23 cellular contexts compared by ENCODE assay signal in genomic region chr2:56207760-56208159, GRCh38. TPM values are rescaled to one million over a fixed set of nuclear protein-coding genes. Genes with fewer than 3 reads are reported as not detected.
"Had no signal": no experiment of that assay in that cellular context is flagged by ENCODE, and none has a peak within 500 bp of the region (broad histone marks: within the 10 kb centered on the region; RNA-seq: fewer than 3 reads in every experiment).

No MANE protein-coding gene starts in this region.

- H3K36me3 Mint-ChIP-seq: immature natural killer cell; naive thymus-derived CD8-positive, alpha-beta T cell; stimulated activated effector memory CD8-positive, alpha-beta T cell treated with anti-CD3 and anti-CD28 coated beads, Interleukin-12 subunit alpha, Interleukin-12 subunit beta, amount 100 ng/mL, for 72 hours had no signal

- H3K4me3 ChIP-seq: dorsolateral prefrontal cortex, lower lobe of right lung, ovary, right lobe of liver, smooth muscle cell, stomach, testis, tibial artery had no signal

- ATAC-seq: left ventricle myocardium superior; lower lobe of right lung; naive thymus-derived CD8-positive, alpha-beta T cell; right lobe of liver; stimulated activated effector memory CD8-positive, alpha-beta T cell treated with anti-CD3 and anti-CD28 coated beads, Interleukin-12 subunit alpha, Interleukin-12 subunit beta, amount 100 ng/mL, for 72 hours had no signal

- H3K4me3 Mint-ChIP-seq: immature natural killer cell; naive thymus-derived CD8-positive, alpha-beta T cell; stimulated activated effector memory CD8-positive, alpha-beta T cell treated with anti-CD3 and anti-CD28 coated beads, Interleukin-12 subunit alpha, Interleukin-12 subunit beta, amount 100 ng/mL, for 72 hours; type B pancreatic cell had no signal

- H3K27ac ChIP-seq: dorsolateral prefrontal cortex, lower lobe of right lung, ovary, right lobe of liver, stomach, testis, tibial artery had no signal

- H3K9me3 ChIP-seq: lower lobe of right lung, ovary, right lobe of liver, stomach, testis, tibial artery had no signal

- H3K27ac Mint-ChIP-seq: immature natural killer cell; naive thymus-derived CD8-positive, alpha-beta T cell; stimulated activated effector memory CD8-positive, alpha-beta T cell treated with anti-CD3 and anti-CD28 coated beads, Interleukin-12 subunit alpha, Interleukin-12 subunit beta, amount 100 ng/mL, for 72 hours; type B pancreatic cell had no signal

- H3K27me3 ChIP-seq: dorsolateral prefrontal cortex, ovary, right lobe of liver, stomach, testis, tibial artery had no signal

- DNase-seq: cerebellar nuclear complex; dorsolateral prefrontal cortex; effector CD4-positive, alpha-beta T cell; foreskin melanocyte; hypothalamus; immature natural killer cell; left ventricle myocardium superior; lower lobe of right lung; naive thymus-derived CD8-positive, alpha-beta T cell; occipital lobe; ovary; right lobe of liver; stimulated activated CD4-positive, alpha-beta T cell treated with anti-CD3 and anti-CD28 coated beads, Interleukin-12 subunit alpha, Interleukin-12 subunit beta, amount 100 ng/mL, for 4 hours; stimulated activated CD4-positive, alpha-beta T cell treated with anti-CD3 and anti-CD28 coated beads, Interleukin-2, amount 100 ng/mL, for 24 hours; stimulated activated CD4-positive, alpha-beta T cell treated with anti-CD3 and anti-CD28 coated beads, Interleukin-4, amount 100 ng/mL, for 24 hours; stimulated activated naive CD4-positive, alpha-beta T cell treated with Interleukin-2 at 50 U/mL for 16 hours; stomach; testis; tibial artery had no signal

- H3K27me3 Mint-ChIP-seq: type B pancreatic cell had no signal

- H3K4me1 ChIP-seq: lower lobe of right lung, right lobe of liver, stomach, testis, tibial artery had no signal

- FAIRE-seq: keratinocyte had no signal

- H3K36me3 ChIP-seq: lower lobe of right lung, ovary, right lobe of liver, stomach, tibial artery had no signal

- H3K4me1 Mint-ChIP-seq: immature natural killer cell; naive thymus-derived CD8-positive, alpha-beta T cell; stimulated activated effector memory CD8-positive, alpha-beta T cell treated with anti-CD3 and anti-CD28 coated beads, Interleukin-12 subunit alpha, Interleukin-12 subunit beta, amount 100 ng/mL, for 72 hours had no signal

RNA-seq across cellular contexts. Expression of gene CCDC85A, which starts 24.0 kb away (rescaled TPM):
- total RNA-seq: naive thymus-derived CD8-positive, alpha-beta T cell had no signal
- polyA plus RNA-seq: immature natural killer cell; keratinocyte; naive thymus-derived CD8-positive, alpha-beta T cell had no signal
